In the genomic region with DNA sequence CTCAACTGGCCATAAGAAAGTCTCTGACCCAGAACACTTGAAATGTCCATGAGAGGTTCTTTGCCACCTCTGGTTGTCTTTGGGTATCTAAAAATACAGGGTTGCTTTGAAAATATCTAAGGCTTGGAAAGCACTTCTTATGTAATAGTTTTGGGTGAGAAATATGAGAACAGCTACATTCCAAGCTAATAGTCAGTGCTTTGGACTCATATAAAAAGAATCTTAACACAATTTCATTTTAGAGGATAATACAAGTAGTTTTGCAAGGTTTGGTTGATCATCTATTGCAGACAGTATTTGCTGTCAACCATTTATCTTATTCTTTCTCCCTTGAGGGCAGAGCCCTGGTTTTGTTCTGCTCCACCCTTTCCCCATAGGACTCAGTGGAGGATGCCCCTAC, we compare ENCODE assay signal across 18 cellular contexts.
"Had no signal": no experiment of that assay in that cellular context is flagged by ENCODE, and none has a peak within 500 bp of the region (broad histone marks: within the 10 kb centered on the region; RNA-seq: fewer than 3 reads in every experiment).

No MANE protein-coding gene starts in this region.

- H3K4me3 Mint-ChIP-seq: activated CD8-positive, alpha-beta T cell treated with anti-CD3 and anti-CD28 coated beads for 36 hours; activated naive CD4-positive, alpha-beta T cell treated with anti-CD3 and anti-CD28 coated beads for 36 hours; activated T-cell treated with anti-CD3 and anti-CD28 coated beads, Interleukin-2, amount 50 U/mL, for 24 hours; central memory CD8-positive, alpha-beta T cell; mesothelial cell of epicardium; nephron progenitor cell; stimulated activated naive B cell treated with anti-CD40 and anti-IgM and Interleukin-4, amounts not matched to agents 10 μg/mL and 1 μg/mL and 100 μg/mL, for 72 hours; WTC11 had no signal

- ATAC-seq: activated CD8-positive, alpha-beta T cell treated with anti-CD3 and anti-CD28 coated beads for 36 hours; lower lobe of right lung; stimulated activated naive B cell treated with anti-CD40 and anti-IgM and Interleukin-4, amounts not matched to agents 10 μg/mL and 1 μg/mL and 100 μg/mL, for 72 hours; WTC11 had no signal

- H3K4me1 Mint-ChIP-seq: central memory CD8-positive, alpha-beta T cell; mesothelial cell of epicardium; nephron progenitor cell; stimulated activated naive B cell treated with anti-CD40 and anti-IgM and Interleukin-4, amounts not matched to agents 10 μg/mL and 1 μg/mL and 100 μg/mL, for 72 hours; WTC11 had no signal

- H3K36me3 Mint-ChIP-seq: mesothelial cell of epicardium; stimulated activated naive B cell treated with anti-CD40 and anti-IgM and Interleukin-4, amounts not matched to agents 10 μg/mL and 1 μg/mL and 100 μg/mL, for 72 hours had no signal

- H3K27ac Mint-ChIP-seq: activated CD8-positive, alpha-beta T cell treated with anti-CD3 and anti-CD28 coated beads for 36 hours; activated naive CD4-positive, alpha-beta T cell treated with anti-CD3 and anti-CD28 coated beads for 36 hours; activated T-cell treated with anti-CD3 and anti-CD28 coated beads, Interleukin-2, amount 50 U/mL, for 24 hours; mesothelial cell of epicardium; nephron progenitor cell; stimulated activated naive B cell treated with anti-CD40 and anti-IgM and Interleukin-4, amounts not matched to agents 10 μg/mL and 1 μg/mL and 100 μg/mL, for 72 hours; WTC11 had no signal

- H3K4me3 ChIP-seq: lower lobe of right lung, sigmoid colon, thoracic aorta, upper lobe of left lung had no signal

- H3K4me1 ChIP-seq: lower lobe of right lung, sigmoid colon, upper lobe of left lung had no signal

- H3K36me3 ChIP-seq: lower lobe of right lung, sigmoid colon, thoracic aorta, upper lobe of left lung had no signal

- H3K9me3 ChIP-seq: thoracic aorta had no signal

- DNase-seq: activated CD4-positive, alpha-beta T cell treated with anti-CD3 and anti-CD28 coated beads for 48 hours; activated CD8-positive, alpha-beta T cell treated with anti-CD3 and anti-CD28 coated beads for 36 hours; activated naive CD4-positive, alpha-beta T cell treated with anti-CD3 and anti-CD28 coated beads for 36 hours; activated T-cell treated with anti-CD3 and anti-CD28 coated beads, Interleukin-2, amount 50 U/mL, for 24 hours; aorta; cortex of kidney; effector CD4-positive, alpha-beta T cell; hippocampal formation; lower lobe of right lung; nephron progenitor cell; nucleus accumbens; sigmoid colon; stimulated activated naive B cell treated with anti-CD40 and anti-IgM and Interleukin-4, amounts not matched to agents 10 μg/mL and 1 μg/mL and 100 μg/mL, for 72 hours; upper lobe of left lung had no signal

- H3K27me3 ChIP-seq: sigmoid colon, upper lobe of left lung had no signal

- H3K27me3 Mint-ChIP-seq: activated CD8-positive, alpha-beta T cell treated with anti-CD3 and anti-CD28 coated beads for 36 hours; activated T-cell treated with anti-CD3 and anti-CD28 coated beads, Interleukin-2, amount 50 U/mL, for 24 hours; central memory CD8-positive, alpha-beta T cell; stimulated activated naive B cell treated with anti-CD40 and anti-IgM and Interleukin-4, amounts not matched to agents 10 μg/mL and 1 μg/mL and 100 μg/mL, for 72 hours had no signal

- H3K27ac ChIP-seq: lower lobe of right lung, sigmoid colon, thoracic aorta, upper lobe of left lung had no signal
